Comparison of ENCODE assay signal across 14 cellular contexts in the genomic region with DNA sequence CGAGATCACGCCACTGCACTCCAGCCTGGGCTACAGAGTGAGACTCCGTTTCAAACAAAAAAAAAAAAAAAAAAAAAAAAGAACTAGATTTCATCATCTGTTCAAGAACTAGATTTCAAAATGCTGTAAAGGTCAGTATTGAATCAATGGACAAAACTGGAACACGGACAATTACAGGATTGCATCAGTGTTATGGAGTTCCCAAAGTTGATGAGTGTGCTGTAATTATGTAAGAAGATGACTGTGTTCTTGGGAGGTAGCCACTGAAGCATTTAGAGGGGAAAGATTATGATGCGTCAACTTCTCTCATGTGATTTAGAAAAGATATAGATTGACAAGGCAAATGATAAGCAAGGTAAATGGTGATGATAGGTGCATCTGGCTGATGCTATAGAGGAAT. TPM values are rescaled to one million over a fixed set of nuclear protein-coding genes. Genes with fewer than 3 reads are reported as not detected.
A peak's percentile ranks its signal among the peaks of the same experiment; 100 is the strongest.
DNase-seq lines count a peak whose midpoint lies in the region; ATAC-seq and TF ChIP-seq lines count a peak whose summit lies in the region.
"Had no signal": no experiment of that assay in that cellular context is flagged by ENCODE, and none has a peak within 500 bp of the region (broad histone marks: within the 10 kb centered on the region; RNA-seq: fewer than 3 reads in every experiment).

No MANE protein-coding gene starts in this region.

- H3K27me3 ChIP-seq in breast epithelium: no peaks in the 10 kb centered on the region
- peaks cover 0 to 3% (median 0%) of the 10 kb centered on the region in 7 donors for H3K27me3 ChIP-seq in heart right ventricle
- H3K27me3 ChIP-seq in tibial nerve: no peaks in the 10 kb centered on the region

- DNase-seq in MCF 10A (ENCODE audit: unreplicated experiment) (peak; percentile 97), breast epithelium (ENCODE audit: low spot score in 2 of 2) (no peak), astrocyte of the cerebellum (ENCODE audit: low read depth) (peak; percentile 59), heart right ventricle (no peak), tibial nerve (ENCODE audit: low spot score in 2 of 2) (peak in 1 of 2 donors; percentile 69), anterior cingulate cortex (lab: John Stamatoyannopoulos, UW) (no peak)
- DNase-seq in effector CD4-positive, alpha-beta T cell: no peak
- DNase-seq: amniotic stem cell, NCI-H146, T1000 had no signal

- peaks cover 10% of the 10 kb centered on the region for H3K4me1 Mint-ChIP-seq in MCF 10A (ENCODE audit: insufficient read depth, unreplicated experiment)

- POLR2A ChIA-PET in MCF 10A (lab: Yijun Ruan, JAX): interaction anchor here (0.6 kb wide), 1 partner anchor 16 kb away, joined by 3 read pairs; no protein-coding TSS in a partner anchor

- peaks cover 3% of the 10 kb centered on the region for H3K27me3 Mint-ChIP-seq in MCF 10A (ENCODE audit: insufficient read depth, unreplicated experiment)

- WGBS in heart right ventricle, 2 donors: 59 to 63% methylated on average over 5 of the region's 5 CpGs
- 27 to 34% methylated on average over 5 of the region's 5 CpGs for WGBS in tibial nerve, 2 donors

- H3K27ac Mint-ChIP-seq in MCF 10A (ENCODE audit: low read depth, unreplicated experiment): peak overlapping the region; percentile 9

- H3K4me3 ChIP-seq in breast epithelium: no peak overlapping the region
- no peak overlapping the region for H3K4me3 ChIP-seq in astrocyte of the cerebellum (ENCODE audit: low read depth, low read length)
- no peak overlapping the region for H3K4me3 ChIP-seq in heart right ventricle
- H3K4me3 ChIP-seq in tibial nerve: no peak overlapping the region

- TF ChIP-seq CTCF in MCF 10A (IDR thresholded peaks at IDR 0.05; ENCODE audit: unreplicated experiment): no peak
- no peak for TF ChIP-seq CTCF in breast epithelium (IDR thresholded peaks at IDR 0.05)
- TF ChIP-seq CTCF in astrocyte of the cerebellum (IDR thresholded peaks at IDR 0.05; ENCODE audit: low read depth, low read length, missing control alignments): no peak
- no peak for TF ChIP-seq CTCF in heart right ventricle (IDR thresholded peaks at IDR 0.05)
- TF ChIP-seq CTCF in tibial nerve (IDR thresholded peaks at IDR 0.05): no peak

- ATAC-seq in heart right ventricle (peak in 7 of 8 donors; percentile 17 to 88 (median 75)), GM18858 (IDR thresholded peaks at IDR 0.05; ENCODE audit: unreplicated experiment) (no peak)

- BruUV-seq in MCF 10A (replicated peaks; lab: Mats Ljungman, UMichigan): no TSS peak

- peak overlapping the region in 1 of 2 donors; percentile 19 for H3K27ac ChIP-seq in breast epithelium
- no peak overlapping the region for H3K27ac ChIP-seq in heart right ventricle
- H3K27ac ChIP-seq in tibial nerve: peak overlapping the region; percentile 66 to 91 (median 78)

- H3K4me3 Mint-ChIP-seq in MCF 10A (ENCODE audit: unreplicated experiment): no peak overlapping the region

- no peaks in the 10 kb centered on the region for H3K9me3 ChIP-seq in breast epithelium
- H3K9me3 ChIP-seq in heart right ventricle: no peaks in the 10 kb centered on the region
- H3K9me3 ChIP-seq in tibial nerve: no peaks in the 10 kb centered on the region

- no peaks in the 10 kb centered on the region for H3K9me3 Mint-ChIP-seq in MCF 10A (ENCODE audit: unreplicated experiment)

- peak; percentile 48 to 93 for TF ChIP-seq EP300 in tibial nerve (IDR thresholded peaks at IDR 0.05)

- in situ Hi-C loops in astrocyte of the cerebellum (cut with HindIII; ENCODE audit: low sequenced_read_pairs): no loop called here

- no peaks in the 10 kb centered on the region for H3K36me3 Mint-ChIP-seq in MCF 10A (ENCODE audit: insufficient read depth, unreplicated experiment)

- no peaks in the 10 kb centered on the region for H3K36me3 ChIP-seq in breast epithelium
- H3K36me3 ChIP-seq in heart right ventricle: no peaks in the 10 kb centered on the region
- H3K36me3 ChIP-seq in tibial nerve: no peaks in the 10 kb centered on the region

- CTCF ChIA-PET in MCF 10A (lab: Yijun Ruan, JAX): no interaction called here

- intact Hi-C loops in MCF 10A (cut with micrococcal nuclease) (no loop called here), breast epithelium (cut with DNase I; ENCODE audit: low total_unique reads) (no loop called here), heart right ventricle (cut with DNase I) (loop anchor here in 1 of 10 donors (10.0 kb wide), 1 partner anchor 49 kb away; no protein-coding TSS in a partner anchor)

- TF ChIP-seq POLR2A in breast epithelium (IDR thresholded peaks at IDR 0.05): no peak
- no peak for TF ChIP-seq POLR2A in tibial nerve (IDR thresholded peaks at IDR 0.05)

- H3K4me1 ChIP-seq in breast epithelium (no peaks in the 10 kb centered on the region), heart right ventricle (peaks cover 0 to 5% (median 0%) of the 10 kb centered on the region in 9 donors), tibial nerve (peaks cover 0 to 13% (median 2%) of the 10 kb centered on the region in 4 donors)

RNA-seq across cellular contexts. Expression of a gene that starts 6.5 kb away (rescaled TPM):
- total RNA-seq in MCF 10A (2022) (not detected in 2 replicates), breast epithelium (not detected), heart right ventricle (not detected), tibial nerve (not detected)
- polyA plus RNA-seq in heart right ventricle: not detected
- total RNA-seq: frontal cortex, HT-29, temporal lobe had no signal

Comparison
In these comparisons a context has a peak if more than half of its experiments do, and no peak if none do; other contexts are left out.
1. DNase-seq: peak in MCF 10A (single experiment) and astrocyte of the cerebellum (single experiment); none in breast epithelium (0 of 2), heart right ventricle (0 of 2), effector CD4-positive, alpha-beta T cell (single experiment) and anterior cingulate cortex (0 of 58).
2. H3K27ac ChIP-seq: peak in tibial nerve (4 of 4); none in heart right ventricle (0 of 10).